ENCODE assay signal across 9 cellular contexts in genomic region chrX:39152106-39152649, GRCh38.
DNase-seq lines count a peak whose midpoint lies in the region; ATAC-seq and TF ChIP-seq lines count a peak whose summit lies in the region.
"Had no signal": no experiment of that assay in that cellular context is flagged by ENCODE, and none has a peak within 500 bp of the region (broad histone marks: within the 10 kb centered on the region; RNA-seq: fewer than 3 reads in every experiment).

No MANE protein-coding gene starts in this region.

- H3K36me3 ChIP-seq in left ventricle myocardium inferior: no peaks in the 10 kb centered on the region

- H3K27ac ChIP-seq in left ventricle myocardium inferior (replicated peaks): no peak overlapping the region

- H3K4me1 Mint-ChIP-seq in stimulated activated effector memory CD8-positive, alpha-beta T cell treated with anti-CD3 and anti-CD28 coated beads, Interleukin-12 subunit alpha, Interleukin-12 subunit beta, amount 100 ng/mL, for 72 hours: no peaks in the 10 kb centered on the region

- no peaks in the 10 kb centered on the region for H3K9me3 ChIP-seq in left ventricle myocardium inferior (replicated peaks)

- H3K27ac Mint-ChIP-seq in stimulated activated effector memory CD8-positive, alpha-beta T cell treated with anti-CD3 and anti-CD28 coated beads, Interleukin-12 subunit alpha, Interleukin-12 subunit beta, amount 100 ng/mL, for 72 hours: no peak overlapping the region
- H3K27ac Mint-ChIP-seq: T-helper 1 cell treated with Interleukin-12 subunit alpha and Interleukin-12 subunit beta and Interleukin-4 antibody, amounts not matched to agents 30 μg/mL and 1 μg/mL, for 36 hours had no signal

- no peaks in the 10 kb centered on the region for H3K9me3 Mint-ChIP-seq in stimulated activated effector memory CD8-positive, alpha-beta T cell treated with anti-CD3 and anti-CD28 coated beads, Interleukin-12 subunit alpha, Interleukin-12 subunit beta, amount 100 ng/mL, for 72 hours
- H3K9me3 Mint-ChIP-seq: T-helper 1 cell treated with Interleukin-12 subunit alpha and Interleukin-12 subunit beta and Interleukin-4 antibody, amounts not matched to agents 30 μg/mL and 1 μg/mL, for 36 hours had no signal

- H3K4me3 Mint-ChIP-seq in stimulated activated effector memory CD8-positive, alpha-beta T cell treated with anti-CD3 and anti-CD28 coated beads, Interleukin-12 subunit alpha, Interleukin-12 subunit beta, amount 100 ng/mL, for 72 hours: no peak overlapping the region
- H3K4me3 Mint-ChIP-seq: T-helper 1 cell treated with Interleukin-12 subunit alpha and Interleukin-12 subunit beta and Interleukin-4 antibody, amounts not matched to agents 30 μg/mL and 1 μg/mL, for 36 hours had no signal

- intact Hi-C loops in left ventricle myocardium inferior (cut with micrococcal nuclease): no loop called here

- H3K4me3 ChIP-seq in left ventricle myocardium inferior: no peak overlapping the region

- DNase-seq in SIG-M5 treated with dmso at 0.1 percent for 504 hours (lab: John Stamatoyannopoulos, UW; ENCODE audit: unreplicated experiment) (peak; percentile 19), SIG-M5 (lab: John Stamatoyannopoulos, UW) (no peak), NCI-H2227 (lab: John Stamatoyannopoulos, UW; ENCODE audit: unreplicated experiment) (peak; percentile 93), left ventricle myocardium inferior (peak; percentile 16), foreskin melanocyte (no peak)
- DNase-seq in activated CD8-positive, alpha-beta memory T cell treated with anti-CD3 and anti-CD28 coated beads, Interleukin-2, amount 50 U/mL, for 4 hours: peak; percentile 31
- DNase-seq in stimulated activated effector memory CD8-positive, alpha-beta T cell treated with anti-CD3 and anti-CD28 coated beads, Interleukin-12 subunit alpha, Interleukin-12 subunit beta, amount 100 ng/mL, for 72 hours (ENCODE audit: low spot score in 2 of 2): peak; percentile 24 to 63

- ATAC-seq in stimulated activated effector memory CD8-positive, alpha-beta T cell treated with anti-CD3 and anti-CD28 coated beads, Interleukin-12 subunit alpha, Interleukin-12 subunit beta, amount 100 ng/mL, for 72 hours: no peak
- ATAC-seq in HG03097 (IDR thresholded peaks at IDR 0.05; ENCODE audit: low FRiP score, unreplicated experiment): no peak

- no peaks in the 10 kb centered on the region for H3K4me1 ChIP-seq in left ventricle myocardium inferior

- H3K36me3 Mint-ChIP-seq in stimulated activated effector memory CD8-positive, alpha-beta T cell treated with anti-CD3 and anti-CD28 coated beads, Interleukin-12 subunit alpha, Interleukin-12 subunit beta, amount 100 ng/mL, for 72 hours: no peaks in the 10 kb centered on the region

- H3K27me3 ChIP-seq in left ventricle myocardium inferior (ENCODE audit: low read depth): no peaks in the 10 kb centered on the region

- TF ChIP-seq CTCF in left ventricle myocardium inferior (IDR thresholded peaks at IDR 0.05; ENCODE audit: borderline replicate concordance): peak; percentile 50

Comparison
In these comparisons a context has a peak if more than half of its experiments do, and no peak if none do; other contexts are left out.
1. DNase-seq: peak in SIG-M5 treated with dmso at 0.1 percent for 504 hours (single experiment), NCI-H2227 (single experiment), activated CD8-positive, alpha-beta memory T cell treated with anti-CD3 and anti-CD28 coated beads, Interleukin-2, amount 50 U/mL, for 4 hours (single experiment), left ventricle myocardium inferior (single experiment) and stimulated activated effector memory CD8-positive, alpha-beta T cell treated with anti-CD3 and anti-CD28 coated beads, Interleukin-12 subunit alpha, Interleukin-12 subunit beta, amount 100 ng/mL, for 72 hours (2 of 2); none in SIG-M5 (single experiment) and foreskin melanocyte (single experiment).